Comparison of ENCODE assay signal across 10 cellular contexts in genomic region chr10:90930070-90930837, GRCh38. TPM values are rescaled to one million over a fixed set of nuclear protein-coding genes. Genes with fewer than 3 reads are reported as not detected.
DNase-seq lines count a peak whose midpoint lies in the region; ATAC-seq and TF ChIP-seq lines count a peak whose summit lies in the region.
"Had no signal": no experiment of that assay in that cellular context is flagged by ENCODE, and none has a peak within 500 bp of the region (broad histone marks: within the 10 kb centered on the region; RNA-seq: fewer than 3 reads in every experiment).

No MANE protein-coding gene starts in this region.

- H3K14ac ChIP-seq in mesenchymal stem cell (ENCODE audit: low read length in 2 of 2), result no peak overlapping the region

- no peak for TF ChIP-seq CTCF in uterus (IDR thresholded peaks at IDR 0.05)

- H3K9me3 ChIP-seq in mesenchymal stem cell (ENCODE audit: control insufficient read depth, low read length) (no peaks in the 10 kb centered on the region), uterus (no peaks in the 10 kb centered on the region)

- H3K79me1 ChIP-seq in mesenchymal stem cell (replicated peaks; ENCODE audit: low read length, poor library complexity, severe bottlenecking), result no peaks in the 10 kb centered on the region

- H3K4me3 ChIP-seq in mesenchymal stem cell (ENCODE audit: insufficient read depth in 1 of 2, low read depth in 1 of 2, low read length in 2 of 2) (peak overlapping the region in 1 of 2 experiments; percentile 5), uterus (no peak overlapping the region)

- intact Hi-C loops in uterus (cut with DNase I; ENCODE audit: low total_unique reads), result no loop called here

- H2BK120ac ChIP-seq in mesenchymal stem cell (ENCODE audit: low read depth, low read length), result peak overlapping the region; percentile 94

- H2BK12ac ChIP-seq in mesenchymal stem cell (ENCODE audit: low read length in 2 of 2), result peak overlapping the region; percentile 59

- H2AK5ac ChIP-seq in mesenchymal stem cell (ENCODE audit: low read length, severe bottlenecking), result peak overlapping the region; percentile 13

- peak overlapping the region; percentile 63 for H2BK15ac ChIP-seq in mesenchymal stem cell (ENCODE audit: low read depth, poor library complexity, severe bottlenecking)

- peak; percentile 54 for DNase-seq in NCI-H82 (lab: John Stamatoyannopoulos, UW)
- no peak for DNase-seq in NCI-H82 treated with DMSO at 0.1 percent for 48 hours (lab: John Stamatoyannopoulos, UW; ENCODE audit: unreplicated experiment)
- no peak for DNase-seq in caudate nucleus (lab: John Stamatoyannopoulos, UW)
- peak; percentile 69 for DNase-seq in mesenchymal stem cell
- DNase-seq in cerebellum (ENCODE audit: low spot score), result no peak
- no peak for DNase-seq in uterus
- DNase-seq in OCI-M2 (lab: John Stamatoyannopoulos, UW; ENCODE audit: unreplicated experiment), result no peak
- DNase-seq: activated CD4-positive, CD25-positive, alpha-beta regulatory T cell treated with anti-CD3 and anti-CD28 coated beads, Interleukin-2, amount 50 U/mL, for 72 hours; CD4-positive, CD25-positive, alpha-beta regulatory T cell had no signal

- peaks cover 0 to under 1% of the 10 kb centered on the region in 2 experiments for H3K27me3 ChIP-seq in mesenchymal stem cell (ENCODE audit: control insufficient read depth in 1 of 2, insufficient read depth in 1 of 2, low read length in 2 of 2)
- no peaks in the 10 kb centered on the region for H3K27me3 ChIP-seq in uterus

- H3K36me3 ChIP-seq in mesenchymal stem cell (ENCODE audit: control insufficient read depth in 1 of 2, insufficient read depth in 2 of 2, low read depth in 1 of 2, low read length in 2 of 2), result no peaks in the 10 kb centered on the region
- no peaks in the 10 kb centered on the region for H3K36me3 ChIP-seq in uterus

- H3K4me1 ChIP-seq in mesenchymal stem cell (ENCODE audit: control insufficient read depth, insufficient read depth, low read depth, low read length) (peaks cover 13% of the 10 kb centered on the region), uterus (peaks cover 0 to 4% of the 10 kb centered on the region in 2 donors)

- H2AFZ ChIP-seq in mesenchymal stem cell (ENCODE audit: low read depth, low read length), result no peak overlapping the region

- H2BK5ac ChIP-seq in mesenchymal stem cell (ENCODE audit: low read depth, low read length, poor library complexity, severe bottlenecking), result peak overlapping the region; percentile 81

- H3K23ac ChIP-seq in mesenchymal stem cell (ENCODE audit: low read length in 2 of 2), result no peak overlapping the region

- peak overlapping the region; percentile 42 to 82 for H3K4ac ChIP-seq in mesenchymal stem cell (ENCODE audit: low read depth in 1 of 2, low read length in 2 of 2)

- peak overlapping the region; percentile 82 for H4K8ac ChIP-seq in mesenchymal stem cell (ENCODE audit: low read length)

- WGBS in mesenchymal stem cell, result 22% methylated on average over 2 of the region's 5 CpGs

- peak overlapping the region; percentile 34 to 94 for H3K18ac ChIP-seq in mesenchymal stem cell (ENCODE audit: low read depth in 1 of 2, low read length in 2 of 2)

- no peak overlapping the region for H3K4me2 ChIP-seq in mesenchymal stem cell (ENCODE audit: low read length, poor library complexity, severe bottlenecking)

- peak overlapping the region; percentile 14 for H3K9ac ChIP-seq in mesenchymal stem cell (ENCODE audit: low read length)

- TF ChIP-seq POLR2A in uterus (IDR thresholded peaks at IDR 0.05), result no peak

- H3K27ac ChIP-seq in caudate nucleus (ENCODE audit: low read depth, low read length), result peak overlapping the region; percentile 46
- H3K27ac ChIP-seq in mesenchymal stem cell (ENCODE audit: low read length, poor library complexity, severe bottlenecking), result peak overlapping the region; percentile 96
- peak overlapping the region in 1 of 2 donors; percentile 55 for H3K27ac ChIP-seq in uterus

- H4K91ac ChIP-seq in mesenchymal stem cell (ENCODE audit: low read length), result peak overlapping the region; percentile 90

- ATAC-seq in GM19463 (IDR thresholded peaks at IDR 0.05; ENCODE audit: unreplicated experiment), result no peak

RNA-seq across cellular contexts. Expression of gene ANKRD1, which starts 9.4 kb away (rescaled TPM):
- 70.3 TPM for polyA plus RNA-seq in mesenchymal stem cell (2013, experiment 1 of 2)
- 68.3 TPM for polyA plus RNA-seq in mesenchymal stem cell (2013, experiment 2 of 2)
- total RNA-seq in cerebellum, result not detected
- under 1 TPM in 2 of 4 donors, not detected in 2; 0.35 to 0.64 TPM for total RNA-seq in uterus
- total RNA-seq: CD4-positive, CD25-positive, alpha-beta regulatory T cell had no signal
- polyA plus RNA-seq: CD4-positive, CD25-positive, alpha-beta regulatory T cell had no signal

RNA-seq across cellular contexts. Expression of gene RPP30, which starts 58.5 kb away (rescaled TPM):
- 40.3 TPM for polyA plus RNA-seq in mesenchymal stem cell (2013, experiment 1 of 2)
- polyA plus RNA-seq in mesenchymal stem cell (2013, experiment 2 of 2), result 41.5 TPM
- total RNA-seq in cerebellum (51.4 TPM), uterus (10 to 100 TPM; 10.9 to 61.1 (median 32.0) TPM)

Comparison
In these comparisons a context has a peak if more than half of its experiments do, and no peak if none do; other contexts are left out.
1. DNase-seq: peak in NCI-H82 (single experiment) and mesenchymal stem cell (single experiment); none in NCI-H82 treated with DMSO at 0.1 percent for 48 hours (single experiment), caudate nucleus (0 of 61), cerebellum (single experiment), uterus (0 of 2) and OCI-M2 (single experiment).